Comparison of ENCODE assay signal across 15 cellular contexts in genomic region chr15:60651155-60651554, GRCh38.
DNase-seq lines count a peak whose midpoint lies in the region; TF ChIP-seq lines count a peak whose summit lies in the region.
"Had no signal": no experiment of that assay in that cellular context is flagged by ENCODE, and none has a peak within 500 bp of the region (broad histone marks: within the 10 kb centered on the region; RNA-seq: fewer than 3 reads in every experiment).

No MANE protein-coding gene starts in this region.

- DNase-seq in DMS53 (lab: John Stamatoyannopoulos, UW) (peak; percentile 61), NCI-H69 (lab: John Stamatoyannopoulos, UW) (peak; percentile 70), hepatocyte (ENCODE audit: low spot score) (no peak), H4 (ENCODE audit: low spot score) (no peak), NCI-H187 (lab: John Stamatoyannopoulos, UW) (no peak), islet precursor cell (no peak), NCI-H146 treated with DMSO at 0.1 percent for 48 hours (lab: John Stamatoyannopoulos, UW; ENCODE audit: unreplicated experiment) (no peak)
- DNase-seq: activated T-cell treated with anti-CD3 and anti-CD28 coated beads, Interleukin-2, amount 50 U/mL, for 72 hours; left colon; NCI-H226; ovary; stomach; upper lobe of left lung had no signal

- no peak overlapping the region for H3K9ac ChIP-seq in BLaER1

- TF ChIP-seq CTCF in hepatocyte (IDR thresholded peaks at IDR 0.05; ENCODE audit: poor library complexity) = no peak

- 43% methylated on average over 7 of the region's 7 CpGs for WGBS in hepatocyte (ENCODE audit: low lambda C conversion rate, missing lambda C conversion rate)

- peaks cover 38% of the 10 kb centered on the region for H3K4me1 ChIP-seq in BLaER1
- peaks cover 20% of the 10 kb centered on the region for H3K4me1 ChIP-seq in hepatocyte (ENCODE audit: insufficient read depth)
- H3K4me1 ChIP-seq: breast epithelium had no signal

- H3K9me3 ChIP-seq in BLaER1 (no peaks in the 10 kb centered on the region), hepatocyte (ENCODE audit: low read depth) (no peaks in the 10 kb centered on the region)
- H3K9me3 ChIP-seq: breast epithelium, ovary, stomach, upper lobe of left lung had no signal

- no peaks in the 10 kb centered on the region for H3K9me2 ChIP-seq in hepatocyte (replicated peaks; ENCODE audit: insufficient read depth)

- H4K20me1 ChIP-seq in BLaER1 (no peaks in the 10 kb centered on the region), hepatocyte (ENCODE audit: insufficient read depth, poor library complexity, severe bottlenecking) (peaks cover 6% of the 10 kb centered on the region)

- H3K79me2 ChIP-seq in hepatocyte = no peaks in the 10 kb centered on the region

- H3K4me3 ChIP-seq in BLaER1 = no peak overlapping the region
- H3K4me3 ChIP-seq in hepatocyte = no peak overlapping the region
- H3K4me3 ChIP-seq: breast epithelium, ovary, stomach, upper lobe of left lung had no signal

- no peak overlapping the region for H2AFZ ChIP-seq in hepatocyte

- H3K27ac ChIP-seq in BLaER1 = no peak overlapping the region
- no peak overlapping the region for H3K27ac ChIP-seq in hepatocyte
- H3K27ac ChIP-seq: breast epithelium, ovary had no signal

- no peaks in the 10 kb centered on the region for H3K36me3 ChIP-seq in BLaER1
- H3K36me3 ChIP-seq in hepatocyte (replicated peaks; ENCODE audit: insufficient read depth, low read depth) = no peaks in the 10 kb centered on the region
- H3K36me3 ChIP-seq: breast epithelium, ovary, stomach, upper lobe of left lung had no signal

- peak overlapping the region; percentile 78 for H3K4me2 ChIP-seq in BLaER1
- H3K4me2 ChIP-seq in hepatocyte = peak overlapping the region; percentile 31

- H3K27me3 ChIP-seq in BLaER1 (no peaks in the 10 kb centered on the region), hepatocyte (no peaks in the 10 kb centered on the region)
- H3K27me3 ChIP-seq: breast epithelium, ovary, stomach, upper lobe of left lung had no signal

Comparison
In these comparisons a context has a peak if more than half of its experiments do, and no peak if none do; other contexts are left out.
1. DNase-seq: peak in DMS53 (single experiment) and NCI-H69 (single experiment); none in hepatocyte (single experiment), H4 (single experiment), NCI-H187 (0 of 2), islet precursor cell (single experiment) and NCI-H146 treated with DMSO at 0.1 percent for 48 hours (single experiment).